9 cellular contexts compared by ENCODE assay signal in the genomic region with DNA sequence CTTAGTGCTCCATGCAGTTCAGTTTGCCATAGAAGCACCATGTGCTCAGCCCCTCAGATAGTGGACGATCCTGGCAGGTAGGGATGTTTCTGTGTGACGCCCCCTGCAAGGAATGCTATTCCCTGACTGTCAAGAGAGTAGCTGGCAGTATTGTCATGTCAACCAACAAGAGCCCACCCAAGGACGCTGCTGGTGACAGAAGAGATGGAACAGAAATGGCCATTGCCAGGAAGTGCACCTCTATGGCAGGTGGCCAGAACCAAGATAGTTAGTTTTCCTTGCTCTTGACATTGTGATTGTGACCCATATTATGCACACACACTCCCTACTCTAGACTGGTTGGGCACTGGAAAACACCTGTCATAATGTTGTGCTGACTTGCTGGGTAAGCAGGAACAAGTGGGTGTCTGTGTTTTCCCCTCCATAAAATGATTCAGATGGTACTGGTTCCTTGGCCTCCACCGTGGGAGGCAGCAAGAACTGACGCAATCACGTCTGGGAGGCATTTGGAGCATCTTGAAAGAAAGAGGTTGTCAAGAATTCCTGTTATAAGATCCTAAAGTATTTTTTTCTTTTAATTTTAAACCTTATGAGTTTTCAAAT.
DNase-seq lines count a peak whose midpoint lies in the region; ATAC-seq and TF ChIP-seq lines count a peak whose summit lies in the region.
"Had no signal": no experiment of that assay in that cellular context is flagged by ENCODE, and none has a peak within 500 bp of the region (broad histone marks: within the 10 kb centered on the region; RNA-seq: fewer than 3 reads in every experiment).

No MANE protein-coding gene starts in this region.

- no peak for TF ChIP-seq CTCF in epithelial cell of esophagus (IDR thresholded peaks at IDR 0.05; ENCODE audit: insufficient read depth, low read depth, low read length, missing control alignments)

- H3K4me3 ChIP-seq in epithelial cell of esophagus (ENCODE audit: low read length), result no peak overlapping the region
- H3K4me3 ChIP-seq: thyroid gland had no signal

- DNase-seq in activated CD4-positive, alpha-beta T cell treated with anti-CD3 and anti-CD28 coated beads for 4 hours, result peak; percentile 64 to 72
- peak; percentile 1 for DNase-seq in epithelial cell of esophagus (ENCODE audit: low read depth)
- DNase-seq in stimulated activated CD4-positive, alpha-beta T cell treated with anti-CD3 and anti-CD28 coated beads, Interleukin-4, amount 100 ng/mL, for 4 hours, result peak; percentile 27 to 78

- ATAC-seq in HG02885 (IDR thresholded peaks at IDR 0.05; ENCODE audit: poor library complexity, unreplicated experiment) (peak; percentile 56), HG02938 (IDR thresholded peaks at IDR 0.05; ENCODE audit: unreplicated experiment) (no peak), HG02678 (IDR thresholded peaks at IDR 0.05; ENCODE audit: unreplicated experiment) (no peak), HG03025 (IDR thresholded peaks at IDR 0.05; ENCODE audit: low FRiP score, unreplicated experiment) (no peak), HG02588 (IDR thresholded peaks at IDR 0.05; ENCODE audit: unreplicated experiment) (no peak)

Comparison
In these comparisons a context has a peak if more than half of its experiments do, and no peak if none do; other contexts are left out.
1. DNase-seq: peak in every context shown above with its lines; median percentile 68 in activated CD4-positive, alpha-beta T cell treated with anti-CD3 and anti-CD28 coated beads for 4 hours; 52 in stimulated activated CD4-positive, alpha-beta T cell treated with anti-CD3 and anti-CD28 coated beads, Interleukin-4, amount 100 ng/mL, for 4 hours; 1 in epithelial cell of esophagus.